8 cellular contexts compared by ENCODE assay signal in the genomic region with DNA sequence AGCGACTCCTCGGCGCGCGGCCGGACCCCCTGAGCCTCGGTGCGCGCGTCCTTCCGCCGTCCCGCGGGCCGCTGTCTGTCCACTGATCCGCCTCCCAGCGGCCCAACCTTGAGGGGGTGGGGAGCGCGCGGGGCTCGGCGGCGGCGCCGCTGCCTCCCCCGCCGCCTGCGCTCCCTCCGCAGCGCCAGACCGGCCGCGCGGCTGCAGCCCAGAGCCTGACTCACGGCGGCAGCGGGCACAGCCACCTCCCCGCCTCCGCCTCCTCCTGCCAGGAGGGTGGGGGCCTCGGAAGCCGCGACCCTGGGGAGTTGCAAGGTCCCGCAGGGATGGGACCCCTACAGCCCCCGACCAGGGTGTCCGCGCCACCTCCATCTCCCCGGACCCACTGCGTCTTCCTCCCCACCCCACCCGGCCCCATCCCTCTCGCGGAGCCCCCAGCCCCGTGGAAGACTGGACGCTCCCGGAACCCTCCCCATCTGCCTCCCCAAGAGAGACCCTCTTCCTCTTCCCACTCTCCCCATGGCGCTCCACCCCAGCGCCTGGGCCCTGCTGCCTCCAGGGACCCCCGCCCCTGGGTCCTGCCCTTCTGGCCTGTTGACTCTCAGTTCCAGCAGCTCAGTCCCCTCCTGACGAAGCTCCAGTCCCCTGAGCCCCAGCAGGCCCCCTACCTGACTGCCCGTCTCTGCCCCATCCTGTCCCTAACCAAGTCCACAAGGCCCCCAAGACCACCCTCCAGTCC. TPM values are rescaled to one million over a fixed set of nuclear protein-coding genes. Genes with fewer than 3 reads are reported as not detected.
DNase-seq lines count a peak whose midpoint lies in the region; ATAC-seq and TF ChIP-seq lines count a peak whose summit lies in the region.

No MANE protein-coding gene starts in this region.

- H3K27ac Mint-ChIP-seq in activated T-cell treated with anti-CD3 and anti-CD28 coated beads, Interleukin-2, amount 50 U/mL, for 72 hours: no peak overlapping the region

- H3K4me3 ChIP-seq in right lobe of liver: peak overlapping the region; percentile 36 to 45 (median 42)

- no peaks in the 10 kb centered on the region for H3K36me3 Mint-ChIP-seq in activated T-cell treated with anti-CD3 and anti-CD28 coated beads, Interleukin-2, amount 50 U/mL, for 72 hours (ENCODE audit: insufficient read depth in 2 of 2)

- H3K4me3 Mint-ChIP-seq in activated T-cell treated with anti-CD3 and anti-CD28 coated beads, Interleukin-2, amount 50 U/mL, for 72 hours: peak overlapping the region in 1 of 2 donors; percentile 59

- H3K27me3 Mint-ChIP-seq in activated T-cell treated with anti-CD3 and anti-CD28 coated beads, Interleukin-2, amount 50 U/mL, for 72 hours (ENCODE audit: low read depth): peaks cover 16% of the 10 kb centered on the region

- peaks cover 14% of the 10 kb centered on the region for H3K4me1 Mint-ChIP-seq in activated T-cell treated with anti-CD3 and anti-CD28 coated beads, Interleukin-2, amount 50 U/mL, for 72 hours (ENCODE audit: low read depth)

- H3K9me3 ChIP-seq in right lobe of liver: no peaks in the 10 kb centered on the region

- peak overlapping the region; percentile 33 to 69 (median 44) for H3K27ac ChIP-seq in right lobe of liver

- H3K27me3 ChIP-seq in right lobe of liver: no peaks in the 10 kb centered on the region

- TF ChIP-seq CTCF in right lobe of liver (IDR thresholded peaks at IDR 0.05): no peak

- WGBS in right lobe of liver (ENCODE audit: insufficient coverage, low coverage, low lambda C conversion rate, missing lambda C conversion rate): 10% methylated on average over 10 of the region's 59 CpGs

- peak; percentile 30 to 34 for ATAC-seq in activated T-cell treated with anti-CD3 and anti-CD28 coated beads, Interleukin-2, amount 50 U/mL, for 72 hours (replicated peaks in 1 of 2)
- ATAC-seq in right lobe of liver: peak in 3 of 4 donors; percentile 1

- peaks cover 0 to 19% (median 12%) of the 10 kb centered on the region in 4 donors for H3K36me3 ChIP-seq in right lobe of liver

- TF ChIP-seq POLR2A in right lobe of liver (IDR thresholded peaks at IDR 0.05): peak; percentile 17

- no peak for DNase-seq in activated T-cell treated with anti-CD3 and anti-CD28 coated beads, Interleukin-2, amount 50 U/mL, for 72 hours
- DNase-seq in activated T-cell treated with anti-CD3 and anti-CD28 coated beads, Interleukin-2, amount 50 U/mL, for 1 hour: no peak
- DNase-seq in cerebellum (ENCODE audit: low spot score): peak; percentile 58
- peak in 2 of 3 donors; percentile 46 to 51 for DNase-seq in right lobe of liver
- DNase-seq in ureter (ENCODE audit: low spot score): peak; percentile 52
- no peak for DNase-seq in HuH-7 (ENCODE audit: low spot score)
- DNase-seq in OCI-M1 (lab: John Stamatoyannopoulos, UW): no peak
- no peak for DNase-seq in middle frontal gyrus (ENCODE audit: extremely low spot score, low spot score)

- intact Hi-C loops in right lobe of liver (cut with DNase I): loop anchor here in 1 of 2 donors (10.0 kb wide), 1 partner anchor 94 kb away; no protein-coding TSS in a partner anchor

- peaks cover 0 to 8% (median 0%) of the 10 kb centered on the region in 4 donors for H3K4me1 ChIP-seq in right lobe of liver

- peaks cover 6 to 8% of the 10 kb centered on the region in 2 donors for H3K9me3 Mint-ChIP-seq in activated T-cell treated with anti-CD3 and anti-CD28 coated beads, Interleukin-2, amount 50 U/mL, for 72 hours

RNA-seq across cellular contexts. Expression of gene IFITM10, which starts 1.2 kb away (rescaled TPM):
- total RNA-seq in activated T-cell treated with anti-CD3 and anti-CD28 coated beads, Interleukin-2, amount 50 U/mL, for 72 hours: 1 to 10 TPM in 1 of 2 donors, under 1 TPM in 1; 0.91 to 1.5 TPM
- total RNA-seq in cerebellum: 4.5 TPM
- total RNA-seq in right lobe of liver: 10 to 100 TPM in 1 of 6 experiments, 1 to 10 TPM in 5; 1.3 to 11.4 (median 6.7) TPM
- 49.2 TPM for total RNA-seq in ureter

RNA-seq across cellular contexts. Expression of gene CTSD, which starts 14.5 kb away (rescaled TPM):
- 10 to 100 TPM; 56.2 to 66.9 TPM for total RNA-seq in activated T-cell treated with anti-CD3 and anti-CD28 coated beads, Interleukin-2, amount 50 U/mL, for 72 hours
- 24.1 TPM for total RNA-seq in cerebellum
- total RNA-seq in right lobe of liver: 1,000 to 10,000 TPM in 3 of 6 experiments, 100 to 1,000 TPM in 3; 515 to 1,549 (median 1,009) TPM
- total RNA-seq in ureter: 1,385 TPM

RNA-seq across cellular contexts. Expression of gene KRTAP5-6, which starts 52.2 kb away (rescaled TPM):
- not detected for total RNA-seq in activated T-cell treated with anti-CD3 and anti-CD28 coated beads, Interleukin-2, amount 50 U/mL, for 72 hours
- total RNA-seq in cerebellum (not detected), right lobe of liver (1 to 10 TPM in 3 of 6 experiments, under 1 TPM in 2, not detected in 1; 0.79 to 1.5 (median 1.2) TPM), ureter (not detected)

Comparison
In these comparisons a context has a peak if more than half of its experiments do, and no peak if none do; other contexts are left out.
1. DNase-seq: peak in cerebellum (single experiment), right lobe of liver (2 of 3) and ureter (single experiment); none in activated T-cell treated with anti-CD3 and anti-CD28 coated beads, Interleukin-2, amount 50 U/mL, for 72 hours (0 of 2), activated T-cell treated with anti-CD3 and anti-CD28 coated beads, Interleukin-2, amount 50 U/mL, for 1 hour (single experiment), HuH-7 (single experiment), OCI-M1 (single experiment) and middle frontal gyrus (single experiment).
2. RNA of gene CTSD, which starts 14.5 kb away (total RNA-seq): 1,385 TPM in ureter (single experiment) and 515 to 1,549 TPM in right lobe of liver; 56.2 to 66.9 TPM in activated T-cell treated with anti-CD3 and anti-CD28 coated beads, Interleukin-2, amount 50 U/mL, for 72 hours and 24.1 TPM in cerebellum (single experiment); every median in the first group is over 4 times any median in the second.